Comparison of ENCODE assay signal across 8 cellular contexts in genomic region chr12:22856120-22856699, GRCh38.
DNase-seq lines count a peak whose midpoint lies in the region; ATAC-seq, FAIRE-seq and TF ChIP-seq lines count a peak whose summit lies in the region.

No MANE protein-coding gene starts in this region.

- no peaks in the 10 kb centered on the region for H3K9me3 ChIP-seq in spleen

- ATAC-seq in GM19395 (IDR thresholded peaks at IDR 0.05; ENCODE audit: unreplicated experiment): no peak

- H3K4me3 ChIP-seq in fibroblast of pulmonary artery (replicated peaks; ENCODE audit: low read depth, low read length) (no peak overlapping the region), spleen (no peak overlapping the region)

- intact Hi-C loops in spleen (cut with DNase I; ENCODE audit: low total_unique reads): no loop called here

- no peaks in the 10 kb centered on the region for H3K36me3 ChIP-seq in spleen

- FAIRE-seq in D721Med (lab: Jason Lieb, UNC) (peak; percentile 63), HTR-8/SVneo (lab: Jason Lieb, UNC) (no peak), RCC 7860 (lab: Jason Lieb, UNC) (peak; percentile 61)

- H3K4me1 ChIP-seq in spleen: peaks cover 0 to 4% (median 0%) of the 10 kb centered on the region in 6 donors

- no peak overlapping the region for H3K27ac ChIP-seq in spleen

- no peak for TF ChIP-seq POLR2A in spleen (IDR thresholded peaks at IDR 0.05)

- DNase-seq in D721Med (ENCODE audit: insufficient read length, low spot score): no peak
- peak; percentile 10 for DNase-seq in HTR-8/SVneo (ENCODE audit: insufficient read length, low spot score)
- DNase-seq in RCC 7860 (ENCODE audit: low spot score): peak; percentile 37
- DNase-seq in fibroblast of pulmonary artery (ENCODE audit: low read depth): peak; percentile 62
- DNase-seq in spleen: no peak
- DNase-seq in COR-L47 (lab: John Stamatoyannopoulos, UW): no peak
- DNase-seq in activated CD4-positive, alpha-beta T cell treated with anti-CD3 and anti-CD28 coated beads for 1 hour: no peak

- H3K27me3 ChIP-seq in spleen (replicated peaks in 1 of 7): peaks cover 0 to 20% (median 0%) of the 10 kb centered on the region in 7 donors

- 27 to 30% (median 29%) methylated on average over 3 of the region's 3 CpGs for WGBS in spleen, 5 donors

- TF ChIP-seq CTCF in D721Med (IDR thresholded peaks at IDR 0.05; ENCODE audit: insufficient read depth, missing control alignments) (peak; percentile 65), fibroblast of pulmonary artery (IDR thresholded peaks at IDR 0.05; ENCODE audit: low read length, missing control alignments) (peak; percentile 57), spleen (IDR thresholded peaks at IDR 0.05 in 8 of 11, conservative IDR thresholded peaks at IDR 0.05 in 3 of 11) (peak in 7 of 11 experiments; percentile 24 to 46 (median 30))

Comparison
In these comparisons a context has a peak if more than half of its experiments do, and no peak if none do; other contexts are left out.
1. DNase-seq: peak in HTR-8/SVneo (single experiment), RCC 7860 (single experiment) and fibroblast of pulmonary artery (single experiment); none in D721Med (single experiment), spleen (single experiment), COR-L47 (single experiment) and activated CD4-positive, alpha-beta T cell treated with anti-CD3 and anti-CD28 coated beads for 1 hour (single experiment).
2. Peak in every context shown above with its lines, with median percentiles within 50 percentile points of each other: CTCF ChIP-seq.